Comparison of ENCODE assay signal across 3 cellular contexts in the genomic region with DNA sequence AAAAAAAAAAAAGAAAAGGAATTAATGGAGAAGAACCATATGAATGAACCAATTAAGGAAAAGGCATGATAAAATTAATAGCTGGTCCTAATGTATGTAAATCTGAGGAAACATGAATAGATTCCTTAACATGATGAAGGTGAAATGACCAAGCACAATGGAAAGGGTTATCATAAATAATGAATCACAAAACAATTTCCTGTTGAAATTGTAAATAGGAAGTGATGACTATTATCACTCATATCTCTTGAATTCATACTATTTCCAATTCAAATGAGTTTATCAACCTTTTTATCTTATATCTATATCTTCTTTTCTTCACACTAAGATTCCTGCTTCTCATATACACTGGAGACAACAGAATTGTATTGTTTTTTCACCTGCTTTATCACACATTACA.
TF ChIP-seq lines count a peak whose summit lies in the region.

No MANE protein-coding gene starts in this region.

TF ChIP-seq in A549, 52 proteins besides CTCF, POLR2A, EP300 and RAD21 (continued from another document):
- TF ChIP-seq, protein P1, sequence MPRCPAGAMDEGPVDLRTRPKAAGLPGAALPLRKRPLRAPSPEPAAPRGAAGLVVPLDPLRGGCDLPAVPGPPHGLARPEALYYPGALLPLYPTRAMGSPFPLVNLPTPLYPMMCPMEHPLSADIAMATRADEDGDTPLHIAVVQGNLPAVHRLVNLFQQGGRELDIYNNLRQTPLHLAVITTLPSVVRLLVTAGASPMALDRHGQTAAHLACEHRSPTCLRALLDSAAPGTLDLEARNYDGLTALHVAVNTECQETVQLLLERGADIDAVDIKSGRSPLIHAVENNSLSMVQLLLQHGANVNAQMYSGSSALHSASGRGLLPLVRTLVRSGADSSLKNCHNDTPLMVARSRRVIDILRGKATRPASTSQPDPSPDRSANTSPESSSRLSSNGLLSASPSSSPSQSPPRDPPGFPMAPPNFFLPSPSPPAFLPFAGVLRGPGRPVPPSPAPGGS (IDR thresholded peaks at IDR 0.05) = no peak
- TF ChIP-seq MAFK (IDR thresholded peaks at IDR 0.05; ENCODE audit: partially characterized antibody) = peak; percentile 64

TF ChIP-seq in WTC11, 78 proteins besides CTCF, POLR2A, EP300 and RAD21 (continued from another document and continues in another):
- TF ChIP-seq, protein P2, sequence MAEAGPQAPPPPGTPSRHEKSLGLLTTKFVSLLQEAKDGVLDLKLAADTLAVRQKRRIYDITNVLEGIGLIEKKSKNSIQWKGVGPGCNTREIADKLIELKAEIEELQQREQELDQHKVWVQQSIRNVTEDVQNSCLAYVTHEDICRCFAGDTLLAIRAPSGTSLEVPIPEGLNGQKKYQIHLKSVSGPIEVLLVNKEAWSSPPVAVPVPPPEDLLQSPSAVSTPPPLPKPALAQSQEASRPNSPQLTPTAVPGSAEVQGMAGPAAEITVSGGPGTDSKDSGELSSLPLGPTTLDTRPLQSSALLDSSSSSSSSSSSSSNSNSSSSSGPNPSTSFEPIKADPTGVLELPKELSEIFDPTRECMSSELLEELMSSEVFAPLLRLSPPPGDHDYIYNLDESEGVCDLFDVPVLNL (CRISPR knock-in tag; IDR thresholded peaks at IDR 0.05; ENCODE audit: borderline replicate concordance, low read depth) = no peak
- no peak for TF ChIP-seq TP53 (CRISPR knock-in tag; IDR thresholded peaks at IDR 0.05)
- TF ChIP-seq, protein P3, sequence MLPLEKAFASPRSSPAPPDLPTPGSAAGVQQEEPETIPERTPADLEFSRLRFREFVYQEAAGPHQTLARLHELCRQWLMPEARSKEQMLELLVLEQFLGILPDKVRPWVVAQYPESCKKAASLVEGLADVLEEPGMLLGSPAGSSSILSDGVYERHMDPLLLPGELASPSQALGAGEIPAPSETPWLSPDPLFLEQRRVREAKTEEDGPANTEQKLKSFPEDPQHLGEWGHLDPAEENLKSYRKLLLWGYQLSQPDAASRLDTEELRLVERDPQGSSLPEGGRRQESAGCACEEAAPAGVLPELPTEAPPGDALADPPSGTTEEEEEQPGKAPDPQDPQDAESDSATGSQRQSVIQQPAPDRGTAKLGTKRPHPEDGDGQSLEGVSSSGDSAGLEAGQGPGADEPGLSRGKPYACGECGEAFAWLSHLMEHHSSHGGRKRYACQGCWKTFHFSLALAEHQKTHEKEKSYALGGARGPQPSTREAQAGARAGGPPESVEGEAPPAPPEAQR (CRISPR knock-in tag; IDR thresholded peaks at IDR 0.05) = no peak
- TF ChIP-seq, protein P4, sequence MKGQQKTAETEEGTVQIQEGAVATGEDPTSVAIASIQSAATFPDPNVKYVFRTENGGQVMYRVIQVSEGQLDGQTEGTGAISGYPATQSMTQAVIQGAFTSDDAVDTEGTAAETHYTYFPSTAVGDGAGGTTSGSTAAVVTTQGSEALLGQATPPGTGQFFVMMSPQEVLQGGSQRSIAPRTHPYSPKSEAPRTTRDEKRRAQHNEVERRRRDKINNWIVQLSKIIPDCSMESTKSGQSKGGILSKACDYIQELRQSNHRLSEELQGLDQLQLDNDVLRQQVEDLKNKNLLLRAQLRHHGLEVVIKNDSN (CRISPR knock-in tag; IDR thresholded peaks at IDR 0.05) = no peak
- TF ChIP-seq ESRRA (CRISPR knock-in tag; IDR thresholded peaks at IDR 0.05; ENCODE audit: borderline replicate concordance) = no peak
- no peak for TF ChIP-seq ZNF138 (CRISPR knock-in tag; conservative IDR thresholded peaks at IDR 0.05)
- TF ChIP-seq JAZF1 (CRISPR knock-in tag; IDR thresholded peaks at IDR 0.05) = no peak
- no peak for TF ChIP-seq KAT7 (CRISPR knock-in tag; IDR thresholded peaks at IDR 0.05; ENCODE audit: borderline replicate concordance)
- no peak for TF ChIP-seq NR3C1 (CRISPR knock-in tag; conservative IDR thresholded peaks at IDR 0.05; ENCODE audit: low read depth)
- TF ChIP-seq GRHL2 (CRISPR knock-in tag; IDR thresholded peaks at IDR 0.05; ENCODE audit: insufficient replicate concordance, severe bottlenecking) = no peak
- TF ChIP-seq OVOL2 (CRISPR knock-in tag; IDR thresholded peaks at IDR 0.05; ENCODE audit: borderline replicate concordance) = no peak
- TF ChIP-seq, protein P5, sequence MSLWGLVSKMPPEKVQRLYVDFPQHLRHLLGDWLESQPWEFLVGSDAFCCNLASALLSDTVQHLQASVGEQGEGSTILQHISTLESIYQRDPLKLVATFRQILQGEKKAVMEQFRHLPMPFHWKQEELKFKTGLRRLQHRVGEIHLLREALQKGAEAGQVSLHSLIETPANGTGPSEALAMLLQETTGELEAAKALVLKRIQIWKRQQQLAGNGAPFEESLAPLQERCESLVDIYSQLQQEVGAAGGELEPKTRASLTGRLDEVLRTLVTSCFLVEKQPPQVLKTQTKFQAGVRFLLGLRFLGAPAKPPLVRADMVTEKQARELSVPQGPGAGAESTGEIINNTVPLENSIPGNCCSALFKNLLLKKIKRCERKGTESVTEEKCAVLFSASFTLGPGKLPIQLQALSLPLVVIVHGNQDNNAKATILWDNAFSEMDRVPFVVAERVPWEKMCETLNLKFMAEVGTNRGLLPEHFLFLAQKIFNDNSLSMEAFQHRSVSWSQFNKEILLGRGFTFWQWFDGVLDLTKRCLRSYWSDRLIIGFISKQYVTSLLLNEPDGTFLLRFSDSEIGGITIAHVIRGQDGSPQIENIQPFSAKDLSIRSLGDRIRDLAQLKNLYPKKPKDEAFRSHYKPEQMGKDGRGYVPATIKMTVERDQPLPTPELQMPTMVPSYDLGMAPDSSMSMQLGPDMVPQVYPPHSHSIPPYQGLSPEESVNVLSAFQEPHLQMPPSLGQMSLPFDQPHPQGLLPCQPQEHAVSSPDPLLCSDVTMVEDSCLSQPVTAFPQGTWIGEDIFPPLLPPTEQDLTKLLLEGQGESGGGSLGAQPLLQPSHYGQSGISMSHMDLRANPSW (CRISPR knock-in tag; conservative IDR thresholded peaks at IDR 0.05; ENCODE audit: low read depth) = no peak
- TF ChIP-seq, protein P6, sequence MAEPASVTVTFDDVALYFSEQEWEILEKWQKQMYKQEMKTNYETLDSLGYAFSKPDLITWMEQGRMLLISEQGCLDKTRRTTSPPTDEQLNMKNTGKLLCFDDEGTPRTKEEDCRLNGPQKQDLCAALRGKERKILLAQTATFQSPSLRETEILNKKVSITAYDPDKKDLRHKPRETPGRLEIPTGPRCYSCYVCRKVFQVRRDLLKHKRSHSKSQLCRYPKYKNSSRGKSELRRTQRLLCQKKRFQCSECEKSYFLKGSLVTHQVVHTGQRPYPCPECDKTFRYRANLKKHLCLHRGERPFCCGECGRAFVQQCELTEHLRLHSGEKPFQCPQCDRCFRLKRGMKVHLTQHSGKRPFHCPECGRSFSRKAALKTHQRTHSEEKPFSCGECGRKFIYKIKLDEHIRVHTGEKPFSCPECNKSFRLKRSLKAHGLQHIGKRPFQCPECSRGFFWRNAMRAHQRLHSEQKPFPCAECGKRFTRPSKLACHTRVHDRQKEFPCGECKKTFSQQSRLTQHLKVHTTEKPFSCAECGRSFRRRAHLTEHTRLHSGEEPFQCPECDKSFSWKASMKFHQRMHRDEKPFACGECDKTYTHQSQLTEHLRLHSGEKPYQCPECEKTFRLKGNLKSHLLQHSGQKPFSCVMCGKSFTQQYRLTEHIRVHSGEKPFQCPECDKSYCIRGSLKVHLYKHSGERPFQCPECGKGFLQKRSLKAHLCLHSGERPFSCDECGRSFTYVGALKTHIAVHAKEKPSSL (CRISPR knock-in tag; conservative IDR thresholded peaks at IDR 0.05) = no peak
- TF ChIP-seq, protein P7, sequence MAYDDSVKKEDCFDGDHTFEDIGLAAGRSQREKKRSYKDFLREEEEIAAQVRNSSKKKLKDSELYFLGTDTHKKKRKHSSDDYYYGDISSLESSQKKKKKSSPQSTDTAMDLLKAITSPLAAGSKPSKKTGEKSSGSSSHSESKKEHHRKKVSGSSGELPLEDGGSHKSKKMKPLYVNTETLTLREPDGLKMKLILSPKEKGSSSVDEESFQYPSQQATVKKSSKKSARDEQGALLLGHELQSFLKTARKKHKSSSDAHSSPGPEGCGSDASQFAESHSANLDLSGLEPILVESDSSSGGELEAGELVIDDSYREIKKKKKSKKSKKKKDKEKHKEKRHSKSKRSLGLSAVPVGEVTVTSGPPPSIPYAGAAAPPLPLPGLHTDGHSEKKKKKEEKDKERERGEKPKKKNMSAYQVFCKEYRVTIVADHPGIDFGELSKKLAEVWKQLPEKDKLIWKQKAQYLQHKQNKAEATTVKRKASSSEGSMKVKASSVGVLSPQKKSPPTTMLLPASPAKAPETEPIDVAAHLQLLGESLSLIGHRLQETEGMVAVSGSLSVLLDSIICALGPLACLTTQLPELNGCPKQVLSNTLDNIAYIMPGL (CRISPR knock-in tag; IDR thresholded peaks at IDR 0.05) = no peak

TF ChIP-seq in HEK293T, 16 proteins besides CTCF, POLR2A, EP300 and RAD21 (continued from another document):
- TF ChIP-seq CTBP1 (IDR thresholded peaks at IDR 0.05; ENCODE audit: borderline replicate concordance) = no peak
- no peak for TF ChIP-seq LEF1 (IDR thresholded peaks at IDR 0.05; ENCODE audit: borderline replicate concordance)
- TF ChIP-seq BHLHE40 (IDR thresholded peaks at IDR 0.05; ENCODE audit: borderline replicate concordance) = no peak
- TF ChIP-seq ZNF384 (IDR thresholded peaks at IDR 0.05) = no peak
- no peak for TF ChIP-seq ARNT (IDR thresholded peaks at IDR 0.05)
